ENCODE assay signal across 19 cellular contexts in the genomic region with DNA sequence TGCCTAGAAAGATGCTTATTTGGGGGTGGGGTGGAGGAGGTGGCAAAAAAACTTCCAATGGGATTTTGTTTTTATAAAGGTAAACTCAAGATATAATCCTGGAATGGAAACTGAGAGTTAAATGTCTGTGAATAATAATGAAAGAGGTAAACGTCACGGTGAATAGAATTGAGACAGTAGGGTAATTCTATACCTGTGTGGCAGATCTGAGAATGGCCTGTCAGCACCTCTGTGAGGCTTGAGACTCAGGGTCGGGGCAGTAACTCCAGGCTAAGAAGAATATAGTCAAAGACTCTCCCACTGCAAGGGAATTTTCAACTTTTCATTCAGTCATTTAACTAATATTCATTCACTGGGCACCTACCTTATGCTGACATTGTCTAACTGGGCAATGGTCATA.
"Had no signal": no experiment of that assay in that cellular context is flagged by ENCODE, and none has a peak within 500 bp of the region (broad histone marks: within the 10 kb centered on the region; RNA-seq: fewer than 3 reads in every experiment).

No MANE protein-coding gene starts in this region.

- H3K4me3 ChIP-seq: esophagus muscularis mucosa, gastrocnemius medialis, testis, uterus had no signal

- H3K4me1 ChIP-seq: testis, uterus had no signal

- H3K36me3 ChIP-seq: esophagus muscularis mucosa, gastrocnemius medialis, uterus had no signal

- H3K9me3 ChIP-seq: esophagus muscularis mucosa, gastrocnemius medialis, testis, uterus had no signal

- H3K27ac ChIP-seq: esophagus muscularis mucosa, gastrocnemius medialis, testis, uterus had no signal

- ATAC-seq: gastrocnemius medialis, left ventricle myocardium superior, natural killer cell had no signal

- H3K27me3 ChIP-seq: esophagus muscularis mucosa, gastrocnemius medialis, testis, uterus had no signal

- DNase-seq: activated CD8-positive, alpha-beta memory T cell treated with anti-CD3 and anti-CD28 coated beads for 24 hours; activated CD8-positive, alpha-beta memory T cell treated with anti-CD3 and anti-CD28 coated beads, Interleukin-2, amount 50 U/mL, for 4 hours; activated naive CD4-positive, alpha-beta T cell; activated naive CD8-positive, alpha-beta T cell treated with anti-CD3 and anti-CD28 coated beads for 36 hours; activated T-cell treated with anti-CD3 and anti-CD28 coated beads, Interleukin-2, amount 50 U/mL, for 24 hours; gastrocnemius medialis; head of caudate nucleus; hypothalamus; left ventricle myocardium superior; mammary epithelial cell; natural killer cell; retina; stimulated activated CD4-positive, alpha-beta T cell treated with anti-CD3 and anti-CD28 coated beads, Interleukin-2, amount 100 ng/mL, for 48 hours; stimulated activated CD8-positive, alpha-beta memory T cell treated with anti-CD3 and anti-CD28 coated beads, Interleukin-4, amount 100 ng/mL, for 48 hours; stimulated activated naive CD4-positive, alpha-beta T cell; testis; trophoblast cell; uterus had no signal
